In genomic region chr12:132946507-132946820, GRCh38 we compare ENCODE assay signal across 28 cellular contexts.
"Had no signal": no experiment of that assay in that cellular context is flagged by ENCODE, and none has a peak within 500 bp of the region (broad histone marks: within the 10 kb centered on the region; RNA-seq: fewer than 3 reads in every experiment).

No MANE protein-coding gene starts in this region.

- H3K27ac Mint-ChIP-seq: activated CD4-positive, alpha-beta memory T cell treated with anti-CD3 and anti-CD28 coated beads, Interleukin-2, amount 10 ng/mL, durations not matched to agents 7 days and 5 days; activated CD4-positive, alpha-beta T cell treated with anti-CD3 and anti-CD28 coated beads, Interleukin-2, amount 10 ng/mL, durations not matched to agents 7 days and 5 days; activated naive CD8-positive, alpha-beta T cell; activated T-cell treated with anti-CD3 and anti-CD28 coated beads, Interleukin-2, amount 50 U/mL, for 24 hours; activated T-helper 17 cell treated with anti-CD3 and anti-CD28 coated beads, Interleukin-2, amount 50 U/mL, for 72 hours; WTC11 had no signal

- H3K4me1 Mint-ChIP-seq: activated CD4-positive, alpha-beta memory T cell treated with anti-CD3 and anti-CD28 coated beads, Interleukin-2, amount 10 ng/mL, durations not matched to agents 7 days and 5 days; activated CD4-positive, alpha-beta T cell treated with anti-CD3 and anti-CD28 coated beads, Interleukin-2, amount 10 ng/mL, durations not matched to agents 7 days and 5 days; WTC11 had no signal

- H3K27ac ChIP-seq: adrenal gland, body of pancreas, esophagus squamous epithelium, gastroesophageal sphincter, heart right ventricle, VCaP had no signal

- H3K4me3 ChIP-seq: body of pancreas, gastroesophageal sphincter, heart right ventricle had no signal

- DNase-seq: activated CD4-positive, alpha-beta memory T cell treated with anti-CD3 and anti-CD28 coated beads, Interleukin-2, amount 10 ng/mL, durations not matched to agents 7 days and 5 days; activated CD4-positive, alpha-beta T cell treated with anti-CD3 and anti-CD28 coated beads for 1 hour; activated CD4-positive, alpha-beta T cell treated with anti-CD3 and anti-CD28 coated beads for 4 hours; activated CD4-positive, alpha-beta T cell treated with anti-CD3 and anti-CD28 coated beads, Interleukin-2, amount 10 ng/mL, durations not matched to agents 7 days and 5 days; activated CD4-positive, alpha-beta T cell treated with anti-CD3 and anti-CD28 coated beads, Interleukin-2, amount 50 U/mL, for 4 hours; activated CD8-positive, alpha-beta memory T cell treated with anti-CD3 and anti-CD28 coated beads, Interleukin-2, amount 50 U/mL, for 48 hours; activated effector memory CD4-positive, alpha-beta T cell treated with Interleukin-2 at 50 U/mL for 16 hours; activated gamma-delta T cell treated with Interleukin-2 at 50 U/mL for 16 hours; activated naive CD4-positive, alpha-beta T cell treated with anti-CD3 and anti-CD28 coated beads, Interleukin-2, amount 50 U/mL, for 16 hours; activated naive CD4-positive, alpha-beta T cell treated with Interleukin-2 at 50 U/mL for 16 hours; activated T-cell treated with anti-CD3 and anti-CD28 coated beads for 4 hours; activated T-cell treated with anti-CD3 and anti-CD28 coated beads, Interleukin-2, amount 50 U/mL, for 24 hours; amygdala; aorta; body of pancreas; caudate nucleus; effector memory CD4-positive, alpha-beta T cell; erythroblast; esophagus squamous epithelium; foreskin melanocyte; heart right ventricle; T-helper 2 cell had no signal

- ATAC-seq: activated T-helper 17 cell treated with anti-CD3 and anti-CD28 coated beads, Interleukin-2, amount 50 U/mL, for 72 hours; body of pancreas; gastroesophageal sphincter; heart right ventricle had no signal

- H3K4me3 Mint-ChIP-seq: activated CD4-positive, alpha-beta memory T cell treated with anti-CD3 and anti-CD28 coated beads, Interleukin-2, amount 10 ng/mL, durations not matched to agents 7 days and 5 days; activated CD4-positive, alpha-beta T cell treated with anti-CD3 and anti-CD28 coated beads, Interleukin-2, amount 10 ng/mL, durations not matched to agents 7 days and 5 days; activated naive CD8-positive, alpha-beta T cell; activated T-cell treated with anti-CD3 and anti-CD28 coated beads, Interleukin-2, amount 50 U/mL, for 24 hours; activated T-helper 17 cell treated with anti-CD3 and anti-CD28 coated beads, Interleukin-2, amount 50 U/mL, for 72 hours; WTC11 had no signal

- H3K27me3 Mint-ChIP-seq: activated CD4-positive, alpha-beta memory T cell treated with anti-CD3 and anti-CD28 coated beads, Interleukin-2, amount 10 ng/mL, durations not matched to agents 7 days and 5 days; activated CD4-positive, alpha-beta T cell treated with anti-CD3 and anti-CD28 coated beads, Interleukin-2, amount 10 ng/mL, durations not matched to agents 7 days and 5 days; activated naive CD8-positive, alpha-beta T cell; activated T-cell treated with anti-CD3 and anti-CD28 coated beads, Interleukin-2, amount 50 U/mL, for 24 hours; activated T-helper 17 cell treated with anti-CD3 and anti-CD28 coated beads, Interleukin-2, amount 50 U/mL, for 72 hours had no signal

- H3K4me1 ChIP-seq: adrenal gland, body of pancreas, esophagus squamous epithelium, gastroesophageal sphincter, heart right ventricle had no signal

- H3K27me3 ChIP-seq: adrenal gland, body of pancreas, esophagus squamous epithelium, gastroesophageal sphincter, heart right ventricle had no signal
